ENCODE assay signal across 21 cellular contexts in genomic region chr2:19865151-19865550, GRCh38. TPM values are rescaled to one million over a fixed set of nuclear protein-coding genes. Genes with fewer than 3 reads are reported as not detected.
DNase-seq lines count a peak whose midpoint lies in the region; ATAC-seq and TF ChIP-seq lines count a peak whose summit lies in the region.
"Had no signal": no experiment of that assay in that cellular context is flagged by ENCODE, and none has a peak within 500 bp of the region (broad histone marks: within the 10 kb centered on the region; RNA-seq: fewer than 3 reads in every experiment).

No MANE protein-coding gene starts in this region.

- no peak for TF ChIP-seq RAD21 in IMR-90 (IDR thresholded peaks at IDR 0.05; ENCODE audit: low read length)

- H3K9ac ChIP-seq in IMR-90 (ENCODE audit: low read depth, low read length) (no peak overlapping the region), Karpas-422 (ENCODE audit: low read length) (no peak overlapping the region)

- DNase-seq in MCF 10A (ENCODE audit: unreplicated experiment) (no peak), breast epithelium (ENCODE audit: low spot score in 2 of 2) (no peak), IMR-90 (no peak), foreskin fibroblast (no peak), Karpas-422 (no peak)
- peak; percentile 9 to 21 for DNase-seq in stimulated activated naive CD8-positive, alpha-beta T cell treated with anti-CD3 and anti-CD28 coated beads, Interleukin-15, amount 100 ng/mL, for 72 hours
- DNase-seq: activated naive CD4-positive, alpha-beta T cell treated with anti-CD3 and anti-CD28 coated beads, Interleukin-2, amount 10 ng/mL, durations not matched to agents 7 days and 5 days; CD4-positive, alpha-beta T cell; left ventricle myocardium superior; MV-4-11; NCI-H748 treated with DMSO at 0.1 percent for 48 hours; pancreas; sigmoid colon; stimulated activated CD4-positive, alpha-beta T cell treated with anti-CD3 and anti-CD28 coated beads, Interleukin-1b, Interleukin-23, amount 100 ng/mL, for 48 hours had no signal

- no peaks in the 10 kb centered on the region for H3K9me3 Mint-ChIP-seq in MCF 10A (ENCODE audit: unreplicated experiment)
- H3K9me3 Mint-ChIP-seq in stimulated activated naive CD8-positive, alpha-beta T cell treated with anti-CD3 and anti-CD28 coated beads, Interleukin-15, amount 100 ng/mL, for 72 hours = no peaks in the 10 kb centered on the region
- H3K9me3 Mint-ChIP-seq: activated naive CD4-positive, alpha-beta T cell treated with anti-CD3 and anti-CD28 coated beads, Interleukin-2, amount 10 ng/mL, durations not matched to agents 7 days and 5 days; CD4-positive, alpha-beta T cell; GM23338 had no signal

- H3K36me3 Mint-ChIP-seq in MCF 10A (ENCODE audit: insufficient read depth, unreplicated experiment) = no peaks in the 10 kb centered on the region
- H3K36me3 Mint-ChIP-seq: activated naive CD4-positive, alpha-beta T cell treated with anti-CD3 and anti-CD28 coated beads, Interleukin-2, amount 10 ng/mL, durations not matched to agents 7 days and 5 days had no signal

- no peak overlapping the region for H2AK5ac ChIP-seq in IMR-90 (ENCODE audit: low read depth, low read length)

- intact Hi-C loops in MCF 10A (cut with micrococcal nuclease) = no loop called here
- intact Hi-C loops in breast epithelium (cut with DNase I; ENCODE audit: low total_unique reads) = no loop called here
- intact Hi-C loops in IMR-90 (cut with micrococcal nuclease) = loop anchor here (10.0 kb wide), 2 partner anchors 230 to 980 kb away; no protein-coding TSS in a partner anchor

- H3K4me3 ChIP-seq in breast epithelium = no peak overlapping the region
- no peak overlapping the region for H3K4me3 ChIP-seq in IMR-90 (ENCODE audit: insufficient read depth, low read depth, low read length)
- H3K4me3 ChIP-seq in foreskin fibroblast (ENCODE audit: low read depth in 1 of 2, low read length in 2 of 2) = no peak overlapping the region
- no peak overlapping the region for H3K4me3 ChIP-seq in Karpas-422 (ENCODE audit: low read length)
- H3K4me3 ChIP-seq: coronary artery, GM23338, pancreas, sigmoid colon had no signal

- no peak overlapping the region for H2BK5ac ChIP-seq in IMR-90 (ENCODE audit: low read depth, low read length, poor library complexity, severe bottlenecking)

- H2AK9ac ChIP-seq in IMR-90 (replicated peaks; ENCODE audit: low read depth, low read length, poor library complexity) = peak overlapping the region; percentile 23

- no peak overlapping the region for H3K23ac ChIP-seq in IMR-90 (ENCODE audit: low read depth, low read length)

- in situ Hi-C loops in IMR-90 (cut with MboI; ENCODE audit: low sequenced_read_pairs) = loop anchor here (10.0 kb wide), 1 partner anchor 1120 kb away; no protein-coding TSS in a partner anchor

- H4K5ac ChIP-seq in IMR-90 (ENCODE audit: low read depth, low read length) = no peak overlapping the region

- TF ChIP-seq POLR2A in breast epithelium (IDR thresholded peaks at IDR 0.05) (no peak), IMR-90 (IDR thresholded peaks at IDR 0.05; ENCODE audit: low read depth, low read length) (no peak)

- no peaks in the 10 kb centered on the region for H3K27me3 Mint-ChIP-seq in MCF 10A (ENCODE audit: insufficient read depth, unreplicated experiment)
- H3K27me3 Mint-ChIP-seq in stimulated activated naive CD8-positive, alpha-beta T cell treated with anti-CD3 and anti-CD28 coated beads, Interleukin-15, amount 100 ng/mL, for 72 hours = peaks cover 17% of the 10 kb centered on the region
- H3K27me3 Mint-ChIP-seq: CD4-positive, alpha-beta T cell had no signal

- H3K4me3 Mint-ChIP-seq in MCF 10A (ENCODE audit: unreplicated experiment) = no peak overlapping the region
- no peak overlapping the region for H3K4me3 Mint-ChIP-seq in stimulated activated naive CD8-positive, alpha-beta T cell treated with anti-CD3 and anti-CD28 coated beads, Interleukin-15, amount 100 ng/mL, for 72 hours
- H3K4me3 Mint-ChIP-seq: activated naive CD4-positive, alpha-beta T cell treated with anti-CD3 and anti-CD28 coated beads, Interleukin-2, amount 10 ng/mL, durations not matched to agents 7 days and 5 days; GM23338 had no signal

- no peak overlapping the region for H3K4ac ChIP-seq in IMR-90 (ENCODE audit: low read depth, low read length)

- no peak overlapping the region for H3K14ac ChIP-seq in IMR-90 (replicated peaks; ENCODE audit: low read depth, low read length)

- H2BK15ac ChIP-seq in IMR-90 (ENCODE audit: low read depth, low read length) = no peak overlapping the region; the same call in 2 of the 3 replicates

- H3K27me3 ChIP-seq in breast epithelium = no peaks in the 10 kb centered on the region
- H3K27me3 ChIP-seq in IMR-90 (ENCODE audit: control insufficient read depth, insufficient read depth, low read length) = peaks cover 17% of the 10 kb centered on the region
- H3K27me3 ChIP-seq in Karpas-422 (ENCODE audit: low read length) = no peaks in the 10 kb centered on the region; the same call in 1 of the 2 replicates
- H3K27me3 ChIP-seq: pancreas had no signal

- dilution Hi-C loops in IMR-90 (cut with HindIII; ENCODE audit: low sequenced_read_pairs, unreplicated experiment) = no loop called here

- TF ChIP-seq CTCF in MCF 10A (IDR thresholded peaks at IDR 0.05; ENCODE audit: unreplicated experiment) = no peak
- no peak for TF ChIP-seq CTCF in breast epithelium (IDR thresholded peaks at IDR 0.05)
- TF ChIP-seq CTCF in IMR-90 (conservative IDR thresholded peaks at IDR 0.05; ENCODE audit: low read depth, low read length) = no peak
- TF ChIP-seq CTCF in foreskin fibroblast (IDR thresholded peaks at IDR 0.05; ENCODE audit: low read depth, low read length) = no peak

- H3K9me2 ChIP-seq in Karpas-422 (replicated peaks; ENCODE audit: insufficient read depth, low read length) = no peaks in the 10 kb centered on the region

- H3K4me1 Mint-ChIP-seq in MCF 10A (ENCODE audit: insufficient read depth, unreplicated experiment) = peaks cover 15% of the 10 kb centered on the region
- H3K4me1 Mint-ChIP-seq in stimulated activated naive CD8-positive, alpha-beta T cell treated with anti-CD3 and anti-CD28 coated beads, Interleukin-15, amount 100 ng/mL, for 72 hours = peaks cover 53% of the 10 kb centered on the region

- H3K4me2 ChIP-seq in IMR-90 (ENCODE audit: low read depth, low read length) = no peak overlapping the region
- no peak overlapping the region for H3K4me2 ChIP-seq in Karpas-422 (ENCODE audit: low read depth, low read length, poor library complexity, severe bottlenecking)
- H3K4me2 ChIP-seq: GM23338 had no signal

- BruUV-seq in MCF 10A (replicated peaks; lab: Mats Ljungman, UMichigan) (no TSS peak), IMR-90 (replicated peaks; lab: Mats Ljungman, UMichigan) (no TSS peak)

- no peak overlapping the region for H2BK20ac ChIP-seq in IMR-90 (ENCODE audit: low read depth, low read length)

- H3K36me3 ChIP-seq in breast epithelium = no peaks in the 10 kb centered on the region
- no peaks in the 10 kb centered on the region for H3K36me3 ChIP-seq in IMR-90 (ENCODE audit: control insufficient read depth, insufficient read depth, low read length)
- H3K36me3 ChIP-seq in Karpas-422 (ENCODE audit: insufficient read depth, low read length) = no peaks in the 10 kb centered on the region
- H3K36me3 ChIP-seq: pancreas, sigmoid colon had no signal

- H3K4me1 ChIP-seq in breast epithelium (no peaks in the 10 kb centered on the region), IMR-90 (ENCODE audit: control insufficient read depth, insufficient read depth, low read length) (peaks cover 14% of the 10 kb centered on the region), Karpas-422 (ENCODE audit: low read length) (peaks cover 15% of the 10 kb centered on the region)

- H3K79me1 ChIP-seq in IMR-90 (ENCODE audit: low read depth in 1 of 2, low read length in 2 of 2) = no peaks in the 10 kb centered on the region

- H3K79me2 ChIP-seq in Karpas-422 (ENCODE audit: low read length) = no peaks in the 10 kb centered on the region

- H3K27ac ChIP-seq in breast epithelium (no peak overlapping the region), IMR-90 (ENCODE audit: insufficient read depth, low read length) (no peak overlapping the region), Karpas-422 (ENCODE audit: low read length) (no peak overlapping the region)
- H3K27ac ChIP-seq: coronary artery, epithelial cell of prostate, pancreas, sigmoid colon had no signal

- CTCF ChIA-PET in MCF 10A (lab: Yijun Ruan, JAX) = interaction anchor here (0.5 to 4.5 kb wide), 12 partner anchors 9 to 1480 kb away, joined by 3 to 69 read pairs (median 4); no protein-coding TSS in a partner anchor
- CTCF ChIA-PET in IMR-90 (lab: Yijun Ruan, JAX) = no interaction called here

- H3K56ac ChIP-seq in IMR-90 (ENCODE audit: extremely low read depth, insufficient read depth, low read length) = no peak overlapping the region

- H4K91ac ChIP-seq in IMR-90 (ENCODE audit: insufficient read depth, low read depth, low read length) = no peak overlapping the region

- H2BK120ac ChIP-seq in IMR-90 (ENCODE audit: low read depth, low read length) = no peak overlapping the region

- H3K9me3 ChIP-seq in breast epithelium (no peaks in the 10 kb centered on the region), IMR-90 (ENCODE audit: control insufficient read depth, insufficient read depth, low read length) (no peaks in the 10 kb centered on the region), Karpas-422 (ENCODE audit: low read length) (no peaks in the 10 kb centered on the region)
- H3K9me3 ChIP-seq: pancreas, sigmoid colon had no signal

- H3K27ac Mint-ChIP-seq in MCF 10A (ENCODE audit: low read depth, unreplicated experiment) = peak overlapping the region; percentile 23
- peak overlapping the region in 1 of 2 donors; percentile 19 for H3K27ac Mint-ChIP-seq in stimulated activated naive CD8-positive, alpha-beta T cell treated with anti-CD3 and anti-CD28 coated beads, Interleukin-15, amount 100 ng/mL, for 72 hours
- H3K27ac Mint-ChIP-seq: activated naive CD4-positive, alpha-beta T cell treated with anti-CD3 and anti-CD28 coated beads, Interleukin-2, amount 10 ng/mL, durations not matched to agents 7 days and 5 days; CD4-positive, alpha-beta T cell; GM23338 had no signal

- H3K9me1 ChIP-seq in IMR-90 (ENCODE audit: insufficient read depth, low read length) = peaks cover 6% of the 10 kb centered on the region; the same call in 1 of the 2 replicates

- WGBS in IMR-90 (ENCODE audit: extremely low coverage in 2 of 2, insufficient read length in 1 of 2), 2 experiments = no CpG with 5 or more reads among the region's 2 CpGs

- H4K20me1 ChIP-seq in IMR-90 (ENCODE audit: insufficient read depth, low read length) (no peaks in the 10 kb centered on the region), Karpas-422 (ENCODE audit: insufficient read depth, low read depth, low read length) (0 out of 2 replicates have a peak, but pooled peaks cover under 1% of the 10 kb centered on the region)

- ATAC-seq in GM21717 (IDR thresholded peaks at IDR 0.05; ENCODE audit: unreplicated experiment) (peak; percentile 42), IMR-90 (ENCODE audit: low read depth) (no peak), HG03378 (IDR thresholded peaks at IDR 0.05; ENCODE audit: unreplicated experiment) (no peak)
- ATAC-seq in stimulated activated naive CD8-positive, alpha-beta T cell treated with anti-CD3 and anti-CD28 coated beads, Interleukin-15, amount 100 ng/mL, for 72 hours = peak; percentile 42
- ATAC-seq: GM23338, HepG2, left ventricle myocardium superior, Panc1, pancreas had no signal

- no peak overlapping the region for H4K8ac ChIP-seq in IMR-90 (ENCODE audit: low read depth in 2 of 2, low read length in 2 of 2)

- POLR2A ChIA-PET in MCF 10A (lab: Yijun Ruan, JAX) = no interaction called here
- POLR2A ChIA-PET in IMR-90 (lab: Charles Lee; ENCODE audit: unreplicated experiment) = no interaction called here

- H3K18ac ChIP-seq in IMR-90 (ENCODE audit: low read depth, low read length) = no peak overlapping the region

- no peak overlapping the region for H2AFZ ChIP-seq in IMR-90 (replicated peaks; ENCODE audit: low read length, poor library complexity)
- no peak overlapping the region for H2AFZ ChIP-seq in Karpas-422 (ENCODE audit: low read length)
- H2AFZ ChIP-seq: GM23338 had no signal

RNA-seq across cellular contexts. Expression of gene TTC32, which starts 36.6 kb away (rescaled TPM):
- total RNA-seq in MCF 10A (2022) (14.1 and 18.2 TPM in 2 replicates), breast epithelium (10 to 100 TPM; 16.7 to 35.1 (median 17.8) TPM), IMR-90 (2012; rRNA removed) (1.1 and 1.9 TPM in 2 replicates)
- polyA plus RNA-seq in IMR-90 (2012; rRNA removed) = 2.5 and 3.9 TPM in 2 replicates
- 1.1 and 1.5 TPM in 2 replicates for polyA plus RNA-seq in IMR-90 (2012; cell fraction: cytosol; rRNA removed)
- polyA plus RNA-seq in IMR-90 (2012; cell fraction: nucleus; rRNA removed; ENCODE audit: low replicate concordance) = 7.9 and 15.0 TPM in 2 replicates
- total RNA-seq in Karpas-422 (2014; rRNA removed; shearing (Covaris generic); ENCODE audit: low replicate concordance) = 16.8 and 17.9 TPM in 2 replicates

Comparison
In these comparisons a context has a peak if more than half of its experiments do, and no peak if none do; other contexts are left out.
1. DNase-seq: peak in stimulated activated naive CD8-positive, alpha-beta T cell treated with anti-CD3 and anti-CD28 coated beads, Interleukin-15, amount 100 ng/mL, for 72 hours (2 of 2); none in MCF 10A (single experiment), breast epithelium (0 of 2), IMR-90 (single experiment), foreskin fibroblast (0 of 2) and Karpas-422 (single experiment).
2. ATAC-seq: peak in GM21717 (single experiment) and stimulated activated naive CD8-positive, alpha-beta T cell treated with anti-CD3 and anti-CD28 coated beads, Interleukin-15, amount 100 ng/mL, for 72 hours (single experiment); none in IMR-90 (single experiment) and HG03378 (single experiment).